24 cellular contexts compared by ENCODE assay signal in genomic region chr4:149889976-149890375, GRCh38.
"Had no signal": no experiment of that assay in that cellular context is flagged by ENCODE, and none has a peak within 500 bp of the region (broad histone marks: within the 10 kb centered on the region; RNA-seq: fewer than 3 reads in every experiment).

No MANE protein-coding gene starts in this region.

- H3K9me3 Mint-ChIP-seq: nephron progenitor cell; stimulated activated memory B cell treated with anti-CD40 and anti-IgM and Interleukin-4, amounts not matched to agents 10 μg/mL and 1 μg/mL and 100 μg/mL, for 72 hours; stimulated activated naive CD8-positive, alpha-beta T cell treated with anti-CD3 and anti-CD28 coated beads, Interleukin-15, Interleukin-2, amounts not matched to agents 100 ng/mL and 50 ng/mL, for 24 hours had no signal

- DNase-seq: cerebellar nuclear complex; dorsolateral prefrontal cortex; effector CD4-positive, alpha-beta T cell; foreskin melanocyte; kidney; left lung; mesenchymal stem cell; midbrain; naive thymus-derived CD8-positive, alpha-beta T cell; nephron progenitor cell; nucleus accumbens; ovary; posterior cingulate gyrus; psoas muscle; right cardiac atrium; sigmoid colon; spleen; stimulated activated CD4-positive, alpha-beta T cell treated with anti-CD3 and anti-CD28 coated beads, Interleukin-4, amount 100 ng/mL, for 4 hours; thyroid gland; trophoblast cell had no signal

- H3K27me3 Mint-ChIP-seq: stimulated activated memory B cell treated with anti-CD40 and anti-IgM and Interleukin-4, amounts not matched to agents 10 μg/mL and 1 μg/mL and 100 μg/mL, for 72 hours had no signal

- H3K27ac ChIP-seq: dorsolateral prefrontal cortex, left lung, ovary, psoas muscle, sigmoid colon, skin epidermis, spleen, thyroid gland, vagina had no signal

- H3K36me3 Mint-ChIP-seq: naive thymus-derived CD8-positive, alpha-beta T cell; stimulated activated memory B cell treated with anti-CD40 and anti-IgM and Interleukin-4, amounts not matched to agents 10 μg/mL and 1 μg/mL and 100 μg/mL, for 72 hours had no signal

- H3K4me1 Mint-ChIP-seq: naive thymus-derived CD8-positive, alpha-beta T cell; nephron progenitor cell; stimulated activated memory B cell treated with anti-CD40 and anti-IgM and Interleukin-4, amounts not matched to agents 10 μg/mL and 1 μg/mL and 100 μg/mL, for 72 hours had no signal

- ATAC-seq: naive thymus-derived CD8-positive, alpha-beta T cell; psoas muscle; right cardiac atrium; stimulated activated memory B cell treated with anti-CD40 and anti-IgM and Interleukin-4, amounts not matched to agents 10 μg/mL and 1 μg/mL and 100 μg/mL, for 72 hours had no signal

- H3K27ac Mint-ChIP-seq: naive thymus-derived CD8-positive, alpha-beta T cell; nephron progenitor cell; stimulated activated memory B cell treated with anti-CD40 and anti-IgM and Interleukin-4, amounts not matched to agents 10 μg/mL and 1 μg/mL and 100 μg/mL, for 72 hours; stimulated activated naive CD8-positive, alpha-beta T cell treated with anti-CD3 and anti-CD28 coated beads, Interleukin-15, Interleukin-2, amounts not matched to agents 100 ng/mL and 50 ng/mL, for 24 hours had no signal

- H3K4me3 Mint-ChIP-seq: naive thymus-derived CD8-positive, alpha-beta T cell; nephron progenitor cell; stimulated activated memory B cell treated with anti-CD40 and anti-IgM and Interleukin-4, amounts not matched to agents 10 μg/mL and 1 μg/mL and 100 μg/mL, for 72 hours; stimulated activated naive CD8-positive, alpha-beta T cell treated with anti-CD3 and anti-CD28 coated beads, Interleukin-15, Interleukin-2, amounts not matched to agents 100 ng/mL and 50 ng/mL, for 24 hours had no signal
